In the genomic region with DNA sequence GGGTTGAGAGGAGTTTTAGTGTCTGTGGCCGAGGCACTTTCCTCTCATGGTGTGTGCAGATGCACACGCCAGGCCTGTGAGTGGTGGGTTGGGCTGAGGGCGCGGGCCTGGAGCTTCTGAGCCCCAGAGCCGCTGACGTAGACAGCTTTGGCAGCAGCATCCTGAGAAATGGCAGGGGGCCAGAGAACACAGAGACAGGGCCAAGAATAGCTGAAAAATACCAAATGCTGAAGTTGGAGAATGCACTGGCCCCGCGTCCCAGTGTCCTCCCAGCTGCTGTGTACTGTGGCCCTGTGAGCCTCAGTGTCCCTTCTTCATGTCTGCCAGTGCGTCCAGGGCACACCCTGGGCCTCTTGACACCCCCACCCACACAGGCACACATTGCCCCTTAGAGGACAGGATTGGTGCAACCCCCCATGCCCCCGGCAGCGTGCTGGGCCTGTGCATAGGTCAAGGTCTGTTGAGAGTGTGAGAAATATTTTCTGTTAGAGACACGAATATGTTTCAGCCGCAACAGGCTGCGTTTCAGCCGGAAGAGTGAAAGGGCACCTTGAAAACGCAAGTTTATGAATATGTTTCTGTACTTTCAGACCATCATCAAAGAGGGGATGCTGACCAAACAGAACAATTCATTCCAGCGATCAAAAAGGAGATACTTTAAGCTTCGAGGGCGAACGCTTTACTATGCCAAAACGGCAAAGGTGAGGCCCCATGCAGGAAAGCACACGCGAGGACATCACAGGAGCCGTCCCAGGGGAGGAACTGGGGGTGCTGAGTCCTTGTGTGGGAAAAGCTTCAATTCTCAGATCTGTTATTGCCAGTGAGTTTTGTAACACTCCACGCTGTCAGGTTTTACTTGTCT, we compare ENCODE assay signal across 9 cellular contexts. TPM values are rescaled to one million over a fixed set of nuclear protein-coding genes. Genes with fewer than 3 reads are reported as not detected.
DNase-seq lines count a peak whose midpoint lies in the region; FAIRE-seq and TF ChIP-seq lines count a peak whose summit lies in the region.
"Had no signal": no experiment of that assay in that cellular context is flagged by ENCODE, and none has a peak within 500 bp of the region (broad histone marks: within the 10 kb centered on the region; RNA-seq: fewer than 3 reads in every experiment).

No MANE protein-coding gene starts in this region.

- peak; percentile 41 for FAIRE-seq in endometrium (lab: Jason Lieb, UNC)
- FAIRE-seq: TTC549 had no signal

- H3K4me1 ChIP-seq in A673 (ENCODE audit: insufficient read depth, low read length, poor library complexity, severe bottlenecking), result peaks cover 42% of the 10 kb centered on the region

- H3K4me3 ChIP-seq in A673 (ENCODE audit: low read depth, low read length, poor library complexity, severe bottlenecking), result no peak overlapping the region

- TF ChIP-seq CTCF in A673 (conservative IDR thresholded peaks at IDR 0.05; ENCODE audit: low read depth, low read length), result no peak

- peak overlapping the region; percentile 70 for H3K27ac ChIP-seq in A673 (ENCODE audit: low read depth, low read length, poor library complexity, severe bottlenecking)

- peaks cover 26% of the 10 kb centered on the region for H3K36me3 ChIP-seq in A673 (ENCODE audit: insufficient read depth, low read length, poor library complexity, severe bottlenecking)

- POLR2A ChIA-PET in A673 (lab: Charles Lee; ENCODE audit: low non-redundant PET), result no interaction called here

- peak; percentile 92 for DNase-seq in A673 (ENCODE audit: low spot score)
- DNase-seq in NCI-H1105 treated with DMSO at 0.1 percent for 48 hours (lab: John Stamatoyannopoulos, UW), result peak; percentile 74
- peak; percentile 96 for DNase-seq in myocyte (ENCODE audit: low read depth)
- DNase-seq in MV-4-11 (lab: John Stamatoyannopoulos, UW), result no peak
- DNase-seq in activated CD4-positive, CD25-positive, alpha-beta regulatory T cell treated with anti-CD3 and anti-CD28 coated beads, Interleukin-2, amount 50 U/mL, for 72 hours, result no peak
- DNase-seq in NCI-H1436 treated with DMSO at 0.1 percent for 48 hours (lab: John Stamatoyannopoulos, UW), result no peak
- no peak for DNase-seq in effector CD4-positive, alpha-beta T cell

- no peaks in the 10 kb centered on the region for H3K9me3 ChIP-seq in A673 (ENCODE audit: low read depth, low read length, poor library complexity, severe bottlenecking)

- BruUV-seq in A673 (replicated peaks; lab: Mats Ljungman, UMichigan), result no TSS peak

- CTCF ChIA-PET in A673 (lab: Charles Lee), result no interaction called here

- H3K27me3 ChIP-seq in A673 (replicated peaks; ENCODE audit: insufficient read depth, low read depth, low read length, poor library complexity), result no peaks in the 10 kb centered on the region

- intact Hi-C loops in A673 (cut with micrococcal nuclease; ENCODE audit: unreplicated experiment), result no loop called here

RNA-seq across cellular contexts. Expression of gene DGKD, which starts 33.6 kb away (rescaled TPM):
- total RNA-seq in A673 (2021) (106 and 128 TPM in 2 replicates), myocyte (45.1 and 59.5 TPM in 2 replicates)
- 32.5 TPM for polyA plus RNA-seq in myocyte (2012)

Comparison
In these comparisons a context has a peak if more than half of its experiments do, and no peak if none do; other contexts are left out.
1. DNase-seq: peak in A673 (single experiment), NCI-H1105 treated with DMSO at 0.1 percent for 48 hours (single experiment) and myocyte (single experiment); none in MV-4-11 (single experiment), activated CD4-positive, CD25-positive, alpha-beta regulatory T cell treated with anti-CD3 and anti-CD28 coated beads, Interleukin-2, amount 50 U/mL, for 72 hours (single experiment), NCI-H1436 treated with DMSO at 0.1 percent for 48 hours (single experiment) and effector CD4-positive, alpha-beta T cell (single experiment).